In genomic region chrX:38233891-38234807, GRCh38 we compare ENCODE assay signal across 10 cellular contexts. TPM values are rescaled to one million over a fixed set of nuclear protein-coding genes. Genes with fewer than 3 reads are reported as not detected.
DNase-seq lines count a peak whose midpoint lies in the region; ATAC-seq and TF ChIP-seq lines count a peak whose summit lies in the region.
"Had no signal": no experiment of that assay in that cellular context is flagged by ENCODE, and none has a peak within 500 bp of the region (broad histone marks: within the 10 kb centered on the region; RNA-seq: fewer than 3 reads in every experiment).

No MANE protein-coding gene starts in this region.

- no peak for TF ChIP-seq CTCF in adrenal gland (IDR thresholded peaks at IDR 0.05)
- no peak for TF ChIP-seq CTCF in heart left ventricle (IDR thresholded peaks at IDR 0.05)
- no peak for TF ChIP-seq CTCF in retinal pigment epithelial cell (conservative IDR thresholded peaks at IDR 0.05; ENCODE audit: low read depth, low read length)

- peaks cover 3% of the 10 kb centered on the region for H3K27me3 ChIP-seq in adrenal gland
- H3K27me3 ChIP-seq in heart left ventricle = peaks cover 0 to 4% (median 0%) of the 10 kb centered on the region in 9 donors

- TF ChIP-seq POLR2A in adrenal gland (IDR thresholded peaks at IDR 0.05) (no peak), heart left ventricle (IDR thresholded peaks at IDR 0.05) (no peak)

- H3K9me3 Mint-ChIP-seq in activated CD8-positive, alpha-beta T cell treated with anti-CD3 and anti-CD28 coated beads, Interleukin-2, amount 10 ng/mL, durations not matched to agents 7 days and 5 days (ENCODE audit: insufficient read depth) = no peaks in the 10 kb centered on the region

- WGBS in adrenal gland, 4 donors = 21 to 39% (median 27%) methylated on average over 3 of the region's 3 CpGs
- WGBS in heart left ventricle, 4 donors = 30 to 48% (median 42%) methylated on average over 3 of the region's 3 CpGs

- intact Hi-C loops in adrenal gland (cut with DNase I) = no loop called here
- intact Hi-C loops in heart left ventricle (cut with DNase I) = no loop called here

- H3K27ac ChIP-seq in adrenal gland = peak overlapping the region in 3 of 5 donors; percentile 42 to 86 (median 53)
- peak overlapping the region in 5 of 12 donors; percentile 20 to 59 (median 50) for H3K27ac ChIP-seq in heart left ventricle

- H3K4me1 ChIP-seq in adrenal gland (replicated peaks in 1 of 2) = peaks cover 0 to 14% of the 10 kb centered on the region in 2 donors
- peaks cover 0 to 17% (median 0%) of the 10 kb centered on the region in 12 donors for H3K4me1 ChIP-seq in heart left ventricle

- no peaks in the 10 kb centered on the region for H3K4me1 Mint-ChIP-seq in activated CD8-positive, alpha-beta T cell treated with anti-CD3 and anti-CD28 coated beads, Interleukin-2, amount 10 ng/mL, durations not matched to agents 7 days and 5 days (ENCODE audit: low read depth)

- no peak overlapping the region for H3K27ac Mint-ChIP-seq in activated CD8-positive, alpha-beta T cell treated with anti-CD3 and anti-CD28 coated beads, Interleukin-2, amount 10 ng/mL, durations not matched to agents 7 days and 5 days

- no peaks in the 10 kb centered on the region for H3K36me3 Mint-ChIP-seq in activated CD8-positive, alpha-beta T cell treated with anti-CD3 and anti-CD28 coated beads, Interleukin-2, amount 10 ng/mL, durations not matched to agents 7 days and 5 days (ENCODE audit: low read depth)

- H3K36me3 ChIP-seq in adrenal gland (replicated peaks in 1 of 2) (no peaks in the 10 kb centered on the region), heart left ventricle (no peaks in the 10 kb centered on the region)

- ATAC-seq in heart left ventricle (peak; percentile 62 to 83 (median 79)), GM19324 (IDR thresholded peaks at IDR 0.05; ENCODE audit: low FRiP score, unreplicated experiment) (no peak), HG02763 (IDR thresholded peaks at IDR 0.05; ENCODE audit: unreplicated experiment) (no peak), HG02970 (IDR thresholded peaks at IDR 0.05; ENCODE audit: low FRiP score, unreplicated experiment) (no peak)
- ATAC-seq in activated CD8-positive, alpha-beta T cell treated with anti-CD3 and anti-CD28 coated beads, Interleukin-2, amount 10 ng/mL, durations not matched to agents 7 days and 5 days = no peak

- peaks cover 17% of the 10 kb centered on the region for H3K27me3 Mint-ChIP-seq in activated CD8-positive, alpha-beta T cell treated with anti-CD3 and anti-CD28 coated beads, Interleukin-2, amount 10 ng/mL, durations not matched to agents 7 days and 5 days (ENCODE audit: low read depth)

- H3K9me3 ChIP-seq in adrenal gland (replicated peaks in 1 of 3) = no peaks in the 10 kb centered on the region
- H3K9me3 ChIP-seq in heart left ventricle = no peaks in the 10 kb centered on the region

- CTCF ChIA-PET in activated CD8-positive, alpha-beta T cell treated with anti-CD3 and anti-CD28 coated beads, Interleukin-2, amount 10 ng/mL, durations not matched to agents 7 days and 5 days (lab: Charles Lee) = no interaction called here

- POLR2A ChIA-PET in activated CD8-positive, alpha-beta T cell treated with anti-CD3 and anti-CD28 coated beads, Interleukin-2, amount 10 ng/mL, durations not matched to agents 7 days and 5 days (lab: Charles Lee) = no interaction called here

- no peak overlapping the region for H3K4me3 Mint-ChIP-seq in activated CD8-positive, alpha-beta T cell treated with anti-CD3 and anti-CD28 coated beads, Interleukin-2, amount 10 ng/mL, durations not matched to agents 7 days and 5 days

- no peak overlapping the region for H3K4me3 ChIP-seq in adrenal gland
- no peak overlapping the region for H3K4me3 ChIP-seq in heart left ventricle
- H3K4me3 ChIP-seq in retinal pigment epithelial cell (ENCODE audit: low read length) = no peak overlapping the region

- DNase-seq in EL = peak; percentile 66
- DNase-seq in adrenal gland = peak in 6 of 7 donors; percentile 19 to 72 (median 46)
- peak in 2 of 5 donors; percentile 16 to 20 for DNase-seq in heart left ventricle
- DNase-seq in retinal pigment epithelial cell (ENCODE audit: low read depth) = peak; percentile 59
- DNase-seq in activated CD8-positive, alpha-beta T cell treated with anti-CD3 and anti-CD28 coated beads, Interleukin-2, amount 10 ng/mL, durations not matched to agents 7 days and 5 days = no peak
- DNase-seq: NCI-H1048; stimulated activated CD4-positive, alpha-beta T cell treated with anti-CD3 and anti-CD28 coated beads, Interleukin-12 subunit alpha, Interleukin-12 subunit beta, amount 100 ng/mL, for 4 hours had no signal

RNA-seq across cellular contexts. Expression of gene SRPX, which starts 13.5 kb away (rescaled TPM):
- total RNA-seq in adrenal gland = 100 to 1,000 TPM in 4 of 8 donors, 10 to 100 TPM in 4; 45.8 to 187 (median 97.0) TPM
- polyA plus RNA-seq in adrenal gland = 100 to 1,000 TPM in 1 of 3 donors, 10 to 100 TPM in 2; 45.9 to 129 (median 47.6) TPM
- 10 to 100 TPM; 38.2 to 85.2 (median 53.8) TPM for total RNA-seq in heart left ventricle
- polyA plus RNA-seq in heart left ventricle = 100 to 1,000 TPM in 1 of 2 donors, 10 to 100 TPM in 1; 45.0 to 137 TPM
- 1 to 10 TPM; 1.2 to 1.5 TPM for total RNA-seq in activated CD8-positive, alpha-beta T cell treated with anti-CD3 and anti-CD28 coated beads, Interleukin-2, amount 10 ng/mL, durations not matched to agents 7 days and 5 days

Comparison
In these comparisons a context has a peak if more than half of its experiments do, and no peak if none do; other contexts are left out.
1. ATAC-seq: peak in heart left ventricle (4 of 4); none in GM19324 (single experiment), HG02763 (single experiment), activated CD8-positive, alpha-beta T cell treated with anti-CD3 and anti-CD28 coated beads, Interleukin-2, amount 10 ng/mL, durations not matched to agents 7 days and 5 days (single experiment) and HG02970 (single experiment).
2. RNA of gene SRPX, which starts 13.5 kb away (total RNA-seq): 45.8 to 187 TPM in adrenal gland and 38.2 to 85.2 TPM in heart left ventricle; 1.2 to 1.5 TPM in activated CD8-positive, alpha-beta T cell treated with anti-CD3 and anti-CD28 coated beads, Interleukin-2, amount 10 ng/mL, durations not matched to agents 7 days and 5 days; every median in the first group is over 10 times any median in the second.